28 cellular contexts compared by ENCODE assay signal in the genomic region with DNA sequence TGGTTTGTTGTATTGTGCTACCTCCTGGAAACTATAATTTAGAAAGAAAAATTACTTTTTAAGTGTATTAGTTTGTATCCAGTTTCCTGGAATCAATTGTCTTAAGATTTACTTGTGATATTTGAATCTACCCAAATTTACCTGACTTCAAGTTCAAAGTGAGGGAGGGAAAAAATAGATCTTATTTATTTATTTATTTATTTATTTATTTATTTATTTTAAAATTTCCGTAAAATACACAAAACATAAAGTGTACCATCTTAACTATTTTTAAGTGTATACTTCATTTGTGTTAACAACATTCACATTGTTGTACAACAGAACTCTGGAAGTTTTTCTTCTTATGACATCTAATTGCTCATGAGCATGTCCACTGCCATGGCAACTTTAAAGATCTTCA.
"Had no signal": no experiment of that assay in that cellular context is flagged by ENCODE, and none has a peak within 500 bp of the region (broad histone marks: within the 10 kb centered on the region; RNA-seq: fewer than 3 reads in every experiment).

No MANE protein-coding gene starts in this region.

- H3K4me1 ChIP-seq: body of pancreas, esophagus squamous epithelium had no signal

- H3K27ac ChIP-seq: body of pancreas, epithelial cell of prostate, esophagus squamous epithelium had no signal

- H3K27me3 ChIP-seq: body of pancreas, esophagus squamous epithelium had no signal

- H3K4me3 ChIP-seq: body of pancreas, esophagus squamous epithelium had no signal

- H3K36me3 ChIP-seq: esophagus squamous epithelium had no signal

- DNase-seq: activated CD4-positive, alpha-beta memory T cell treated with anti-CD3 and anti-CD28 coated beads for 36 hours; activated CD4-positive, alpha-beta T cell treated with anti-CD3 and anti-CD28 coated beads for 36 hours; activated CD4-positive, alpha-beta T cell treated with anti-CD3 and anti-CD28 coated beads, Interleukin-2, amount 10 ng/mL, durations not matched to agents 24 days and 14 days; activated CD4-positive, CD25-positive, alpha-beta regulatory T cell; activated CD4-positive, CD25-positive, alpha-beta regulatory T cell treated with anti-CD3 and anti-CD28 coated beads, Interleukin-2, amount 50 U/mL, for 72 hours; activated CD8-positive, alpha-beta memory T cell treated with anti-CD3 and anti-CD28 coated beads, Interleukin-2, amount 10 ng/mL, durations not matched to agents 7 days and 5 days; activated CD8-positive, alpha-beta memory T cell treated with anti-CD3 and anti-CD28 coated beads, Interleukin-2, amount 50 U/mL, for 4 hours; activated CD8-positive, alpha-beta T cell treated with anti-CD3 and anti-CD28 coated beads, Interleukin-2, amount 10 ng/mL, durations not matched to agents 7 days and 5 days; activated gamma-delta T cell; activated naive CD4-positive, alpha-beta T cell; activated naive CD4-positive, alpha-beta T cell treated with anti-CD3 and anti-CD28 coated beads, Interleukin-2, amount 50 U/mL, for 16 hours; activated T-cell treated with anti-CD3 and anti-CD28 coated beads, Interleukin-2, amount 50 U/mL, for 1 hour; activated T-cell treated with anti-CD3 and anti-CD28 coated beads, Interleukin-2, amount 50 U/mL, for 48 hours; amniotic stem cell; anterior cingulate cortex; body of pancreas; caudate nucleus; cortex of kidney; dermis blood vessel endothelial cell; effector CD4-positive, alpha-beta T cell; effector memory CD8-positive, alpha-beta T cell; esophagus squamous epithelium; foreskin melanocyte; head of caudate nucleus; T-helper 1 cell; T-helper 17 cell; T1000 had no signal

- H3K9me3 ChIP-seq: body of pancreas, esophagus squamous epithelium had no signal
